In the genomic region with DNA sequence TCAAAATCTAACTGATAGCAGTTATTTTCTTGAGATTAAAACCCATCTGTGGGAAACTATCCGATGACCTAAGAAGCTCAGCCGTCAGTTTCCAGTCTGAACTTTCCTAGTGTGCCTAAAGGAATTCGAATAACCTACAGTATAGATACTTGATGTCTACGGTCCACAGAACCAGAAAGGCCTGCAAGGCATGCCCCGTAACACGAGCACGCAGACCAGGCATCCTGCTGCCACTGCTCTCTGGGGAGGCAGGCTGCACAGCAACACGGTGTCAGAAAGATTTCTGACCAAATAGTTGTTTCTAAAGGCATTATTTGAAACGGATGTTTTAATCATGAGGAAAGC, we compare ENCODE assay signal across 1 cellular context.
A peak's percentile ranks its signal among the peaks of the same experiment; 100 is the strongest.
TF ChIP-seq lines count a peak whose summit lies in the region.

No MANE protein-coding gene starts in this region.

TF ChIP-seq in HEK293, 187 proteins besides CTCF, POLR2A, EP300 and RAD21 (continued from another document):
- TF ChIP-seq ZNF398 (tag by site-specific recombination; IDR thresholded peaks at IDR 0.05), result no peak
- no peak for TF ChIP-seq ZNF791 (tag by site-specific recombination; IDR thresholded peaks at IDR 0.05)
- TF ChIP-seq BCL11B (tag by site-specific recombination; IDR thresholded peaks at IDR 0.05; ENCODE audit: low read depth), result no peak
- no peak for TF ChIP-seq PBX3 (CRISPR knock-in tag; IDR thresholded peaks at IDR 0.05)
- TF ChIP-seq PRDM2 (tag by site-specific recombination; IDR thresholded peaks at IDR 0.05; ENCODE audit: borderline replicate concordance), result no peak
- TF ChIP-seq ZBTB17 (tag by site-specific recombination; IDR thresholded peaks at IDR 0.05), result 0 out of 2 replicates have a peak, but pooled peaks have one; percentile 30
- TF ChIP-seq ZNF623 (tag by site-specific recombination; IDR thresholded peaks at IDR 0.05), result no peak
- no peak for TF ChIP-seq ZNF239 (tag by site-specific recombination; IDR thresholded peaks at IDR 0.05)
- TF ChIP-seq ZNF354C (tag by site-specific recombination; IDR thresholded peaks at IDR 0.05; ENCODE audit: borderline replicate concordance, low read depth), result no peak
- TF ChIP-seq ZEB2 (tag by site-specific recombination; IDR thresholded peaks at IDR 0.05), result no peak
- TF ChIP-seq HOXC10 (CRISPR knock-in tag; IDR thresholded peaks at IDR 0.05), result no peak
- TF ChIP-seq PRDM6 (tag by site-specific recombination; IDR thresholded peaks at IDR 0.05), result no peak
